12 cellular contexts compared by ENCODE assay signal in the genomic region with DNA sequence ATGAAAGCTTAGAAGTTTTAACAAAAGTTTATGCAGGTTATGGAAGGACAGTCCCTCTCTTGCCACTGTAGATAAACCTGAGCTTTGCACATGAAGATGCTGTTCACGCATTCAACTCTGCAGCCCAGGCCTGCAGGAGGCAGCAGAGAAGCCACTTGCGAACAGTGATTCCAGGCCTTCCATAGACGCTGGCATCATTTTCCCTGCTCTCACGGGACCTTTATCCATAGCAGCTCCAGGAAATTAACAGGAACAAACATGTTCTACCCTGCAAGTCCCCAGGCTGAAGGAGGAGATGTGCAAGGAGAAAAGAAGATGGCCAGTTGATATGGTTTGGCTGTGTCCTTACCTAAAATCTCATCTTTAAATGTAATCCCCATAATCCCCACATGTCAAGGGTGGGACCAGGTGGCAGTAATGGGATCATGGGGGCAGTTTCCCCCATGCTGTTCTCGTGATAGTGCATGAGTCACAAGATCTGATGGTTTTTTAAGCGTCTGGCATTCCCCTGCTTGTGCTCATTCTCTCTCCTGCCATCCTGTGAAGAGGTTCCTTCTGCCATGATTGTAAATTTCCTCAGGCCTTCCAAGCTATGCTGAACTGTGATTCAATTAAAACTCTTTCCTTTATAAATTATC. TPM values are rescaled to one million over a fixed set of nuclear protein-coding genes. Genes with fewer than 3 reads are reported as not detected.
DNase-seq lines count a peak whose midpoint lies in the region; TF ChIP-seq lines count a peak whose summit lies in the region.
"Had no signal": no experiment of that assay in that cellular context is flagged by ENCODE, and none has a peak within 500 bp of the region (broad histone marks: within the 10 kb centered on the region; RNA-seq: fewer than 3 reads in every experiment).

No MANE protein-coding gene starts in this region.

- H3K27me3 ChIP-seq in A673 (replicated peaks; ENCODE audit: insufficient read depth, low read depth, low read length, poor library complexity) (no peaks in the 10 kb centered on the region), SJCRH30 (no peaks in the 10 kb centered on the region; the same call in 1 of the 2 replicates), MG63 (no peaks in the 10 kb centered on the region)
- H3K27me3 ChIP-seq: thyroid gland had no signal

- CTCF ChIA-PET in A673 (lab: Charles Lee): no interaction called here

- H3K9me3 ChIP-seq in A673 (ENCODE audit: low read depth, low read length, poor library complexity, severe bottlenecking) (no peaks in the 10 kb centered on the region), SJCRH30 (replicated peaks) (no peaks in the 10 kb centered on the region), MG63 (no peaks in the 10 kb centered on the region)
- H3K9me3 ChIP-seq: thyroid gland had no signal

- H3K4me3 ChIP-seq in A673 (ENCODE audit: low read depth, low read length, poor library complexity, severe bottlenecking): no peak overlapping the region
- H3K4me3 ChIP-seq in SJCRH30: no peak overlapping the region
- H3K4me3 ChIP-seq in fibroblast of pulmonary artery (replicated peaks; ENCODE audit: low read depth, low read length): no peak overlapping the region
- no peak overlapping the region for H3K4me3 ChIP-seq in MG63
- H3K4me3 ChIP-seq: thyroid gland had no signal

- H3K4me1 ChIP-seq in A673 (ENCODE audit: insufficient read depth, low read length, poor library complexity, severe bottlenecking) (no peaks in the 10 kb centered on the region), SJCRH30 (no peaks in the 10 kb centered on the region)

- DNase-seq in A673 (ENCODE audit: low spot score) (peak; percentile 37), ELF-1 (ENCODE audit: low read depth, low spot score) (peak; percentile 54), SJCRH30 (peak; percentile 8 to 13), fibroblast of pulmonary artery (ENCODE audit: low read depth) (no peak), NCI-H1048 (lab: John Stamatoyannopoulos, UW) (no peak), amniotic stem cell (lab: John Stamatoyannopoulos, UW) (no peak), MG63 (no peak), kidney glomerular epithelial cell (lab: John Stamatoyannopoulos, UW) (no peak)
- DNase-seq: amygdala, DMS79, thyroid gland had no signal

- POLR2A ChIA-PET in A673 (lab: Charles Lee; ENCODE audit: low non-redundant PET): no interaction called here

- intact Hi-C loops in A673 (cut with micrococcal nuclease; ENCODE audit: unreplicated experiment): no loop called here

- no peak overlapping the region for H3K27ac ChIP-seq in A673 (ENCODE audit: low read depth, low read length, poor library complexity, severe bottlenecking)
- no peak overlapping the region for H3K27ac ChIP-seq in SJCRH30

- H3K36me3 ChIP-seq in A673 (ENCODE audit: insufficient read depth, low read length, poor library complexity, severe bottlenecking): no peaks in the 10 kb centered on the region
- H3K36me3 ChIP-seq in SJCRH30: no peaks in the 10 kb centered on the region
- no peaks in the 10 kb centered on the region for H3K36me3 ChIP-seq in MG63
- H3K36me3 ChIP-seq: thyroid gland had no signal

- peak; percentile 54 for TF ChIP-seq CTCF in A673 (conservative IDR thresholded peaks at IDR 0.05; ENCODE audit: low read depth, low read length)
- TF ChIP-seq CTCF in fibroblast of pulmonary artery (IDR thresholded peaks at IDR 0.05; ENCODE audit: low read length, missing control alignments): peak; percentile 18

- BruUV-seq in A673 (replicated peaks; lab: Mats Ljungman, UMichigan): no TSS peak

RNA-seq across cellular contexts. Expression of a gene that starts 2.0 kb away (rescaled TPM):
- total RNA-seq in A673 (2021): not detected in 2 replicates
- not detected in 2 replicates for total RNA-seq in SJCRH30 (2014; rRNA removed; shearing (Covaris generic))
- total RNA-seq in MG63 (2014; rRNA removed; shearing (Covaris generic); ENCODE audit: low replicate concordance): not detected in 2 replicates
- total RNA-seq: myocyte had no signal

RNA-seq across cellular contexts. Expression of a gene that starts 25.1 kb away (rescaled TPM):
- total RNA-seq in A673 (2021): 88.1 and 122 TPM in 2 replicates
- total RNA-seq in SJCRH30 (2014; rRNA removed; shearing (Covaris generic)): 1.2 and 2.4 TPM in 2 replicates
- total RNA-seq in MG63 (2014; rRNA removed; shearing (Covaris generic); ENCODE audit: low replicate concordance): 4.3 and 9.8 TPM in 2 replicates
- total RNA-seq: myocyte had no signal

RNA-seq across cellular contexts. Expression of a gene that starts 36.5 kb away (rescaled TPM):
- total RNA-seq in A673 (2021): not detected in 2 replicates
- not detected in 2 replicates for total RNA-seq in SJCRH30 (2014; rRNA removed; shearing (Covaris generic))
- total RNA-seq in MG63 (2014; rRNA removed; shearing (Covaris generic); ENCODE audit: low replicate concordance): not detected in 2 replicates
- total RNA-seq: myocyte, thyroid gland had no signal

RNA-seq across cellular contexts. Expression of a gene that starts 50.7 kb away (rescaled TPM):
- total RNA-seq in A673 (2021): not detected in 2 replicates
- 2.8 and 3.2 TPM in 2 replicates for total RNA-seq in SJCRH30 (2014; rRNA removed; shearing (Covaris generic))
- total RNA-seq in MG63 (2014; rRNA removed; shearing (Covaris generic); ENCODE audit: low replicate concordance): 0.69 and 0.72 TPM in 2 replicates
- total RNA-seq: myocyte had no signal

Comparison
In these comparisons a context has a peak if more than half of its experiments do, and no peak if none do; other contexts are left out.
1. DNase-seq: peak in A673 (single experiment), ELF-1 (single experiment) and SJCRH30 (2 of 2); none in fibroblast of pulmonary artery (single experiment), NCI-H1048 (single experiment), amniotic stem cell (single experiment), MG63 (single experiment) and kidney glomerular epithelial cell (single experiment).